In the genomic region with DNA sequence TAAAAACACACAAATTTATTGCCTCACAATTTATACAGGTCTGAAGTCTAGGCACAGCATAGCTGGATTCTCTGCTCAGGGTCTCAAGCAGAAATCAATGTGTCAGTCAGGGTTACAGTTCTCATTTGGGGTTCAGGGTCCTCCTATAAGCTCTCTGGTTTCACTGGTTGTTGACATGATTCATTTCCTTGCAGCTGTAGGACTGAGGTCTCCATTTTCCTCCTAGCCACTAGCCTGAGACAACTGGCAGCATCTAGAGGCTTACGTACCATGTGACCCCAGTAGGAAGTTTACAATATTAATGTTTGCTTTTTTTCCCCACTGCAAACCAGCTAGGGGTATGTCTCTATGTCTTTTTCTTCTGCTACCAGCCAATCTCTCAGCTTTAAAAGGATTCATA, we compare ENCODE assay signal across 22 cellular contexts.
"Had no signal": no experiment of that assay in that cellular context is flagged by ENCODE, and none has a peak within 500 bp of the region (broad histone marks: within the 10 kb centered on the region; RNA-seq: fewer than 3 reads in every experiment).

No MANE protein-coding gene starts in this region.

- H3K4me3 ChIP-seq: left lung, right atrium auricular region, skin epidermis, transverse colon, vagina had no signal

- H3K36me3 ChIP-seq: left lung, right atrium auricular region, transverse colon, vagina had no signal

- H3K27ac ChIP-seq: left lung, right atrium auricular region, skin epidermis, transverse colon, vagina had no signal

- ATAC-seq: activated T-cell treated with anti-CD3 and anti-CD28 coated beads, Interleukin-2, amount 50 U/mL, for 72 hours; left lung; natural killer cell; T-helper 17 cell had no signal

- H3K9me3 ChIP-seq: left lung, right atrium auricular region, transverse colon, vagina had no signal

- H3K27me3 ChIP-seq: left lung, right atrium auricular region, transverse colon, vagina had no signal

- H3K4me1 ChIP-seq: left lung, right atrium auricular region, vagina had no signal

- DNase-seq: activated B cell treated with CpG ODN at 0.5 μM for 24 hours; activated CD4-positive, alpha-beta T cell treated with anti-CD3 and anti-CD28 coated beads, Interleukin-2, amount 10 ng/mL, durations not matched to agents 24 days and 14 days; activated CD8-positive, alpha-beta memory T cell treated with anti-CD3 and anti-CD28 coated beads, Interleukin-2, amount 50 U/mL, for 48 hours; activated naive CD8-positive, alpha-beta T cell treated with anti-CD3 and anti-CD28 coated beads for 36 hours; activated T-cell treated with anti-CD3 and anti-CD28 coated beads, Interleukin-2, amount 50 U/mL, for 72 hours; amygdala; endodermal cell; erythroblast; islet precursor cell; left lung; mammary epithelial cell; natural killer cell; nucleus accumbens; stimulated activated CD4-positive, alpha-beta T cell treated with anti-CD3 and anti-CD28 coated beads, Interleukin-4, amount 100 ng/mL, for 4 hours; stimulated activated CD8-positive, alpha-beta memory T cell treated with anti-CD3 and anti-CD28 coated beads, Interleukin-4, amount 100 ng/mL, for 48 hours; stimulated activated naive CD4-positive, alpha-beta T cell treated with Interleukin-2 at 50 U/mL for 16 hours; substantia nigra; T-helper 17 cell; transverse colon had no signal
